Comparison of ENCODE assay signal across 1 cellular context in the genomic region with DNA sequence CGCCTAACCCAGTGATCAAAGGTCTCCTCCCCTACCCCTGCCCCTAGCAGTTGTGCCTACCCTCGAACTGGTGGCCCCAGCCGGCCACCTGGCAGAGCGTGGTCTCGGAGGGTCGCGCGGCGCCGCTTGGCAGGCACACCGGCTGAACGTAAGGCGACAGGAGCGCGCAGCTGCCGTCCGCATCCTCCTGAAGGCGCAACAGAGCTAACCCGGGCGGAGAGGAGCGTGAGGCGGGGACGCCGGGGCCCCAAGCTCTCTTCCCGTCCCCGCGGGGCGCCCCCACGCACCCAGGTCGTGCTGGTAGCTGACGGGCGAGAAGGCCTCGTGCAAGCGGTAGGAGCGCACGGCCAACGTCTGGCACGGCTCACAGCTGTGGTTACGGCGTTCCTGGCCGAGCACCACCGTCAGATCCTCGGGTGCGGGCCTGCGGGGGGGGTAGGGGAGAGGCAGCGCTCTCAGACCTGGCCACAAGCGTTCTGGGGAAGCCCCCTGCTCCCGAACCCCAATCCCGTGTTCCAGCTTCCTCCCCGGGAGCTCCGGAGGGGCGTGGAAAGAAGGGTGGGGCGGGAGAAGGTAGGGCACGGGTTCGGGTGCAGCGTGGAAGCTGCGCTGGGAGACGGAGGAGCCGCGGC.
TF ChIP-seq lines count a peak whose summit lies in the region.

No MANE protein-coding gene starts in this region.

TF ChIP-seq in K562, 482 proteins besides CTCF, POLR2A, EP300 and RAD21 (continues in another document):
- TF ChIP-seq HDGF (IDR thresholded peaks at IDR 0.05) (no peak), COPS2 (conservative IDR thresholded peaks at IDR 0.05) (no peak), NFXL1 (CRISPR knock-in tag; IDR thresholded peaks at IDR 0.05) (no peak), CBX1 (IDR thresholded peaks at IDR 0.05; ENCODE audit: low read depth) (no peak), ZBTB33 (CRISPR knock-in tag; IDR thresholded peaks at IDR 0.05) (peak; percentile 97), CHCHD3 (CRISPR knock-in tag; IDR thresholded peaks at IDR 0.05) (no peak), POLR2AphosphoS5 (IDR thresholded peaks at IDR 0.05; ENCODE audit: control insufficient read depth, insufficient read depth, low read depth, low read length) (no peak), POLR2AphosphoS2 (IDR thresholded peaks at IDR 0.05; ENCODE audit: low read length) (no peak), ZNF785 (CRISPR knock-in tag; IDR thresholded peaks at IDR 0.05) (no peak), ZBTB43 (CRISPR knock-in tag; IDR thresholded peaks at IDR 0.05) (no peak), MGA (IDR thresholded peaks at IDR 0.05) (peak; percentile 32; the same call in 1 of the 2 replicates), SFPQ (IDR thresholded peaks at IDR 0.05; ENCODE audit: low read depth, low read length) (no peak), MBD1 (CRISPR knock-in tag; IDR thresholded peaks at IDR 0.05) (0 out of 2 replicates have a peak, but pooled peaks have one; percentile 69), BMI1 (IDR thresholded peaks at IDR 0.05; ENCODE audit: low read length) (no peak), FOXK2 (conservative IDR thresholded peaks at IDR 0.05 in 1 of 2, IDR thresholded peaks at IDR 0.05 in 1 of 2; ENCODE audit: low read depth in 2 of 2) (no peak), CBFB (CRISPR knock-in tag; IDR thresholded peaks at IDR 0.05) (no peak), TBL1XR1 (IDR thresholded peaks at IDR 0.05; ENCODE audit: low read length in 2 of 2) (no peak; a peak in 1 of 4 replicates), MTF1 (CRISPR knock-in tag; IDR thresholded peaks at IDR 0.05; ENCODE audit: borderline replicate concordance) (no peak)
- TF ChIP-seq, protein P1, sequence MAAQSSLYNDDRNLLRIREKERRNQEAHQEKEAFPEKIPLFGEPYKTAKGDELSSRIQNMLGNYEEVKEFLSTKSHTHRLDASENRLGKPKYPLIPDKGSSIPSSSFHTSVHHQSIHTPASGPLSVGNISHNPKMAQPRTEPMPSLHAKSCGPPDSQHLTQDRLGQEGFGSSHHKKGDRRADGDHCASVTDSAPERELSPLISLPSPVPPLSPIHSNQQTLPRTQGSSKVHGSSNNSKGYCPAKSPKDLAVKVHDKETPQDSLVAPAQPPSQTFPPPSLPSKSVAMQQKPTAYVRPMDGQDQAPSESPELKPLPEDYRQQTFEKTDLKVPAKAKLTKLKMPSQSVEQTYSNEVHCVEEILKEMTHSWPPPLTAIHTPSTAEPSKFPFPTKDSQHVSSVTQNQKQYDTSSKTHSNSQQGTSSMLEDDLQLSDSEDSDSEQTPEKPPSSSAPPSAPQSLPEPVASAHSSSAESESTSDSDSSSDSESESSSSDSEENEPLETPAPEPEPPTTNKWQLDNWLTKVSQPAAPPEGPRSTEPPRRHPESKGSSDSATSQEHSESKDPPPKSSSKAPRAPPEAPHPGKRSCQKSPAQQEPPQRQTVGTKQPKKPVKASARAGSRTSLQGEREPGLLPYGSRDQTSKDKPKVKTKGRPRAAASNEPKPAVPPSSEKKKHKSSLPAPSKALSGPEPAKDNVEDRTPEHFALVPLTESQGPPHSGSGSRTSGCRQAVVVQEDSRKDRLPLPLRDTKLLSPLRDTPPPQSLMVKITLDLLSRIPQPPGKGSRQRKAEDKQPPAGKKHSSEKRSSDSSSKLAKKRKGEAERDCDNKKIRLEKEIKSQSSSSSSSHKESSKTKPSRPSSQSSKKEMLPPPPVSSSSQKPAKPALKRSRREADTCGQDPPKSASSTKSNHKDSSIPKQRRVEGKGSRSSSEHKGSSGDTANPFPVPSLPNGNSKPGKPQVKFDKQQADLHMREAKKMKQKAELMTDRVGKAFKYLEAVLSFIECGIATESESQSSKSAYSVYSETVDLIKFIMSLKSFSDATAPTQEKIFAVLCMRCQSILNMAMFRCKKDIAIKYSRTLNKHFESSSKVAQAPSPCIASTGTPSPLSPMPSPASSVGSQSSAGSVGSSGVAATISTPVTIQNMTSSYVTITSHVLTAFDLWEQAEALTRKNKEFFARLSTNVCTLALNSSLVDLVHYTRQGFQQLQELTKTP (IDR thresholded peaks at IDR 0.05; ENCODE audit: low read depth in 1 of 2, partially characterized antibody in 2 of 2), result no peak
- TF ChIP-seq, protein P2, sequence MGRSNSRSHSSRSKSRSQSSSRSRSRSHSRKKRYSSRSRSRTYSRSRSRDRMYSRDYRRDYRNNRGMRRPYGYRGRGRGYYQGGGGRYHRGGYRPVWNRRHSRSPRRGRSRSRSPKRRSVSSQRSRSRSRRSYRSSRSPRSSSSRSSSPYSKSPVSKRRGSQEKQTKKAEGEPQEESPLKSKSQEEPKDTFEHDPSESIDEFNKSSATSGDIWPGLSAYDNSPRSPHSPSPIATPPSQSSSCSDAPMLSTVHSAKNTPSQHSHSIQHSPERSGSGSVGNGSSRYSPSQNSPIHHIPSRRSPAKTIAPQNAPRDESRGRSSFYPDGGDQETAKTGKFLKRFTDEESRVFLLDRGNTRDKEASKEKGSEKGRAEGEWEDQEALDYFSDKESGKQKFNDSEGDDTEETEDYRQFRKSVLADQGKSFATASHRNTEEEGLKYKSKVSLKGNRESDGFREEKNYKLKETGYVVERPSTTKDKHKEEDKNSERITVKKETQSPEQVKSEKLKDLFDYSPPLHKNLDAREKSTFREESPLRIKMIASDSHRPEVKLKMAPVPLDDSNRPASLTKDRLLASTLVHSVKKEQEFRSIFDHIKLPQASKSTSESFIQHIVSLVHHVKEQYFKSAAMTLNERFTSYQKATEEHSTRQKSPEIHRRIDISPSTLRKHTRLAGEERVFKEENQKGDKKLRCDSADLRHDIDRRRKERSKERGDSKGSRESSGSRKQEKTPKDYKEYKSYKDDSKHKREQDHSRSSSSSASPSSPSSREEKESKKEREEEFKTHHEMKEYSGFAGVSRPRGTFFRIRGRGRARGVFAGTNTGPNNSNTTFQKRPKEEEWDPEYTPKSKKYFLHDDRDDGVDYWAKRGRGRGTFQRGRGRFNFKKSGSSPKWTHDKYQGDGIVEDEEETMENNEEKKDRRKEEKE (IDR thresholded peaks at IDR 0.05; ENCODE audit: borderline replicate concordance in 1 of 2, control insufficient read depth in 1 of 2, low read depth in 2 of 2, low read length in 1 of 2), result no peak
